ENCODE assay signal across 21 cellular contexts in the genomic region with DNA sequence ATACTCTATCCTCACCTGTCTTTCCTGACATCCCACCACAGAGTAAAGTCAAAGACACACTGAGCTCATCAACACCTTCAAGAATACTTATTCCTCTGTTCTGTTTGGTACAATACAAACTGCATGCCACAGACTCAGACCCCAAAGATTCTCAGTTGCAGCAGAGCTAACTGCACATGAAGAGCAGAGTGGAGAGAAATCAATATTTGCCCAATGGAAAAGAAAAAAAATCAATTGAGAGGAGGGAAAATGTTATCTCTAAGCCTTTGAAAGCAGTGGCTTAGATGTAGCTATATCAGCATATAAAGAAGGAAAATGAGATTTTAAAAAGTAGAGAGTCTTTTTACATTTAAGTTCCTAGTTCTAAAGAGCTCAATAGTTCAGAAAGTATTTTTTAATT.
"Had no signal": no experiment of that assay in that cellular context is flagged by ENCODE, and none has a peak within 500 bp of the region (broad histone marks: within the 10 kb centered on the region; RNA-seq: fewer than 3 reads in every experiment).

No MANE protein-coding gene starts in this region.

- H3K4me1 ChIP-seq: SJSA1 had no signal

- H3K27me3 ChIP-seq: MG63, SJSA1 had no signal

- DNase-seq: KBM-7, MG63, NCI-H1092 treated with DMSO at 0.1 percent for 48 hours, NCI-H1436, NCI-H187, NCI-H2029, NCI-H2081 treated with DMSO at 0.1 percent for 48 hours, NCI-H226, NCI-H446, NCI-H510A, NCI-H524 treated with DMSO at 0.1 percent for 48 hours, NCI-H69, NCI-H774, Right ventricle myocardium superior, RPMI8226, SIG-M5 had no signal

- H3K27ac ChIP-seq: HL-60, SJSA1, SK-N-MC had no signal

- H3K36me3 ChIP-seq: MG63, SJSA1 had no signal

- H3K9me3 ChIP-seq: MG63, SJSA1 had no signal

- FAIRE-seq: HTR-8/SVneo, RCC 7860 had no signal

- H3K4me3 ChIP-seq: MG63, SJSA1, SK-N-MC had no signal
